Comparison of ENCODE assay signal across 19 cellular contexts in genomic region chr2:191401287-191401686, GRCh38.
DNase-seq lines count a peak whose midpoint lies in the region; FAIRE-seq and TF ChIP-seq lines count a peak whose summit lies in the region.
"Had no signal": no experiment of that assay in that cellular context is flagged by ENCODE, and none has a peak within 500 bp of the region (broad histone marks: within the 10 kb centered on the region; RNA-seq: fewer than 3 reads in every experiment).

No MANE protein-coding gene starts in this region.

- no peak overlapping the region for H4K5ac ChIP-seq in H1 (ENCODE audit: insufficient read length, low read depth, low read length)

- H3K4me1 ChIP-seq in HUES64 (ENCODE audit: insufficient read depth, low read length) (peaks cover 23% of the 10 kb centered on the region), H1 (replicated peaks in 1 of 4; ENCODE audit: control insufficient read depth in 3 of 4, insufficient read depth in 4 of 4, low read length in 3 of 4) (0 out of 7 replicates have a peak, but pooled peaks cover 0 to 3% (median 0%) of the 10 kb centered on the region in 4 experiments), PC-9 (replicated peaks; ENCODE audit: insufficient read depth) (peaks cover 11% of the 10 kb centered on the region; the same call in 1 of the 2 replicates)

- TF ChIP-seq EP300 in H1 (IDR thresholded peaks at IDR 0.05; ENCODE audit: borderline replicate concordance in 1 of 2, low read depth in 2 of 2, low read length in 2 of 2): no peak

- no peak overlapping the region for H3K23ac ChIP-seq in H1 (ENCODE audit: insufficient read length)

- no peaks in the 10 kb centered on the region for H3K79me1 ChIP-seq in H1 (ENCODE audit: low read depth, low read length)

- no peak for TF ChIP-seq POLR2A in H1 (IDR thresholded peaks at IDR 0.05; ENCODE audit: control extremely low read depth in 1 of 2, low read depth in 2 of 2, low read length in 2 of 2)

- H3K9me3 ChIP-seq in HUES64 (ENCODE audit: insufficient read depth, low read depth, low read length) (no peaks in the 10 kb centered on the region), H1 (ENCODE audit: insufficient read depth in 2 of 2, low read depth in 1 of 2, low read length in 1 of 2) (peaks cover 0 to 3% of the 10 kb centered on the region in 2 experiments; a peak in 2 of 4 replicates), PC-9 (ENCODE audit: insufficient read depth, low read depth) (no peaks in the 10 kb centered on the region)
- H3K9me3 ChIP-seq: left lung, neutrophil had no signal

- no peak overlapping the region for H2BK120ac ChIP-seq in H1 (replicated peaks; ENCODE audit: low read depth, low read length)

- no peak overlapping the region for H4K8ac ChIP-seq in H1 (ENCODE audit: extremely low read depth, insufficient read depth, low read length)

- no peak overlapping the region for H3K18ac ChIP-seq in H1 (ENCODE audit: extremely low read depth, low read length)

- intact Hi-C loops in PC-9 (cut with micrococcal nuclease; ENCODE audit: unreplicated experiment): no loop called here

- WGBS in HUES64: 17% methylated on average over 1 of the region's 1 CpG
- 72% methylated on average over 1 of the region's 1 CpG; no CpG with 5 or more reads in 1 of the 2 experiments for whole genome bisulfite sequencing in H1 (ENCODE audit: extremely low coverage in 1 of 2, insufficient coverage in 1 of 2, insufficient read length in 1 of 2, insufficient replicate concordance in 2 of 2, low coverage in 1 of 2, low lambda C conversion rate in 2 of 2, missing lambda C conversion rate in 1 of 2), 2 experiments

- peaks cover 78% of the 10 kb centered on the region for H3K36me3 ChIP-seq in HUES64 (ENCODE audit: insufficient read depth, low read length)
- H3K36me3 ChIP-seq in H1 (ENCODE audit: control insufficient read depth in 2 of 4, insufficient read depth in 4 of 4, low read length in 3 of 4): peaks cover 2 to 29% (median 16%) of the 10 kb centered on the region in 4 experiments; a peak in 7 of 8 replicates
- H3K36me3 ChIP-seq in PC-9 (ENCODE audit: low read depth): no peaks in the 10 kb centered on the region
- H3K36me3 ChIP-seq: neutrophil had no signal

- no peaks in the 10 kb centered on the region for H3K79me2 ChIP-seq in H1 (ENCODE audit: control insufficient read depth in 1 of 2, insufficient read depth in 2 of 2, low read length in 2 of 2)
- H3K79me2 ChIP-seq in PC-9 (ENCODE audit: low read depth): no peaks in the 10 kb centered on the region

- POLR2A ChIA-PET in H1 (lab: Charles Lee; ENCODE audit: partially characterized antibody) (no interaction called here), PC-9 (lab: Charles Lee; ENCODE audit: unreplicated experiment) (no interaction called here)

- no peak overlapping the region for H3K56ac ChIP-seq in H1 (replicated peaks; ENCODE audit: insufficient read length, low read depth, low read length)

- H3K4me2 ChIP-seq in H1 (ENCODE audit: insufficient read depth in 1 of 2, low read depth in 2 of 2, low read length in 2 of 2) (no peak overlapping the region), PC-9 (no peak overlapping the region)
- H3K4me2 ChIP-seq: BLaER1, KMS-11 had no signal

- H3K4ac ChIP-seq in H1 (replicated peaks; ENCODE audit: insufficient read length, low read depth, low read length): no peak overlapping the region

- TF ChIP-seq CTCF in H1 (IDR thresholded peaks at IDR 0.05; ENCODE audit: control extremely low read depth in 1 of 3, insufficient read depth in 1 of 3, low read depth in 1 of 3, low read length in 3 of 3) (no peak), PC-9 (conservative IDR thresholded peaks at IDR 0.05) (no peak)

- H2AFZ ChIP-seq in H1 (ENCODE audit: low read length) (no peak overlapping the region), PC-9 (no peak overlapping the region)

- CTCF ChIA-PET in H1 (lab: Charles Lee; ENCODE audit: partially characterized antibody): interaction anchor here (0.6 to 0.9 kb wide), 3 partner anchors 19 to 236 kb away, joined by 3 read pairs; no protein-coding TSS in a partner anchor
- CTCF ChIA-PET in PC-9 (lab: Charles Lee): no interaction called here

- no peak overlapping the region for H2AK5ac ChIP-seq in H1 (ENCODE audit: low read depth, low read length)

- H4K91ac ChIP-seq in H1 (replicated peaks; ENCODE audit: insufficient read length, low read length): no peak overlapping the region

- H3K27ac ChIP-seq in HUES64 (ENCODE audit: low read depth, low read length) (peak overlapping the region; percentile 79), H1 (ENCODE audit: low read depth, low read length) (no peak overlapping the region), PC-9 (no peak overlapping the region)
- H3K27ac ChIP-seq: BLaER1, KMS-11, left lung, neutrophil, VCaP had no signal

- no peak for TF ChIP-seq RAD21 in H1 (IDR thresholded peaks at IDR 0.05 in 1 of 2, conservative IDR thresholded peaks at IDR 0.05 in 1 of 2; ENCODE audit: low read depth in 2 of 2, low read length in 2 of 2)

- H3K9me2 ChIP-seq in PC-9 (ENCODE audit: insufficient read depth): no peaks in the 10 kb centered on the region

- H3K14ac ChIP-seq in H1 (ENCODE audit: insufficient read length): no peak overlapping the region

- no peak overlapping the region for H2BK5ac ChIP-seq in H1 (ENCODE audit: low read depth, low read length)

- peak overlapping the region; percentile 58; the same call in 1 of the 2 replicates for H3K9ac ChIP-seq in HUES64 (ENCODE audit: low read depth, low read length)
- H3K9ac ChIP-seq in H1 (replicated peaks in 1 of 4; ENCODE audit: extremely low read depth in 1 of 4, low read depth in 3 of 4, low read length in 3 of 4): no peak overlapping the region
- H3K9ac ChIP-seq: BLaER1, KMS-11 had no signal

- no peaks in the 10 kb centered on the region for H4K20me1 ChIP-seq in H1 (replicated peaks in 1 of 2; ENCODE audit: control insufficient read depth in 1 of 2, insufficient read depth in 2 of 2, low read length in 2 of 2)
- no peaks in the 10 kb centered on the region for H4K20me1 ChIP-seq in PC-9 (ENCODE audit: insufficient read depth)
- H4K20me1 ChIP-seq: BLaER1 had no signal

- no peak overlapping the region for H2BK20ac ChIP-seq in H1 (ENCODE audit: low read length)

- peaks cover 9% of the 10 kb centered on the region; the same call in 1 of the 2 replicates for H3F3A ChIP-seq in PC-9 (ENCODE audit: insufficient read depth, low read depth)

- no peak overlapping the region for H2BK15ac ChIP-seq in H1 (ENCODE audit: low read length)

- no peak overlapping the region for H3K4me3 ChIP-seq in HUES64 (ENCODE audit: low read length)
- H3K4me3 ChIP-seq in H1 (ENCODE audit: extremely low read depth in 1 of 4, insufficient read depth in 2 of 4, low read depth in 3 of 4, low read length in 4 of 4): no peak overlapping the region
- no peak overlapping the region for H3K4me3 ChIP-seq in PC-9
- H3K4me3 ChIP-seq: BLaER1, left lung had no signal

- H2BK12ac ChIP-seq in H1 (ENCODE audit: low read depth, low read length): no peak overlapping the region

- DNase-seq in AG08396 (ENCODE audit: low spot score) (peak; percentile 72), H1 (ENCODE audit: low read depth in 1 of 2, low spot score in 2 of 2) (no peak), myocyte (ENCODE audit: low read depth) (peak; percentile 81), NCI-H2196 (lab: John Stamatoyannopoulos, UW; ENCODE audit: unreplicated experiment) (no peak), H4 (ENCODE audit: low spot score) (no peak), PC-9 (no peak)
- no peak for DNase-seq in stimulated activated CD4-positive, alpha-beta T cell treated with anti-CD3 and anti-CD28 coated beads, Interleukin-2, amount 100 ng/mL, for 48 hours
- DNase-seq: activated naive CD8-positive, alpha-beta T cell treated with anti-CD3 and anti-CD28 coated beads, Interleukin-2, amount 10 ng/mL, durations not matched to agents 7 days and 5 days; dermis blood vessel endothelial cell; left lung; NCI-H2029 treated with DMSO at 0.1 percent for 48 hours; NCI-H82; SHP77 treated with DMSO at 0.1 percent for 48 hours; stimulated activated CD8-positive, alpha-beta memory T cell treated with anti-CD3 and anti-CD28 coated beads, Interleukin-4, amount 100 ng/mL, for 48 hours had no signal

- no TSS peak for BruUV-seq in PC-9 (replicated peaks; lab: Mats Ljungman, UMichigan)

- H3K27me3 ChIP-seq in HUES64 (ENCODE audit: insufficient read depth, low read length): no peaks in the 10 kb centered on the region
- no peaks in the 10 kb centered on the region for H3K27me3 ChIP-seq in H1 (replicated peaks in 1 of 4; ENCODE audit: control insufficient read depth in 3 of 4, extremely low read depth in 1 of 4, insufficient read depth in 3 of 4, low read length in 3 of 4)
- no peaks in the 10 kb centered on the region for H3K27me3 ChIP-seq in PC-9 (ENCODE audit: insufficient read depth, low read depth)
- H3K27me3 ChIP-seq: BLaER1, left lung, neutrophil had no signal

- H3K23me2 ChIP-seq in H1 (ENCODE audit: low read depth, low read length): no peaks in the 10 kb centered on the region

- FAIRE-seq in H1 (lab: Jason Lieb, UNC): no peak

TF ChIP-seq in H1, 55 proteins besides CTCF, POLR2A, EP300 and RAD21:
- TF ChIP-seq POU5F1 (IDR thresholded peaks at IDR 0.05; ENCODE audit: low read depth, low read length) (no peak), TEAD4 (IDR thresholded peaks at IDR 0.05; ENCODE audit: low read depth, low read length) (peak; percentile 90)
TF ChIP-seq in H1: peak in this region for 1.

Comparison
In these comparisons a context has a peak if more than half of its experiments do, and no peak if none do; other contexts are left out.
1. DNase-seq: peak in AG08396 (single experiment) and myocyte (single experiment); none in H1 (0 of 2), NCI-H2196 (single experiment), H4 (single experiment), stimulated activated CD4-positive, alpha-beta T cell treated with anti-CD3 and anti-CD28 coated beads, Interleukin-2, amount 100 ng/mL, for 48 hours (0 of 2) and PC-9 (0 of 2).